In genomic region chr22:37626144-37626543, GRCh38 we compare ENCODE assay signal across 8 cellular contexts. TPM values are rescaled to one million over a fixed set of nuclear protein-coding genes. Genes with fewer than 3 reads are reported as not detected.
DNase-seq lines count a peak whose midpoint lies in the region; ATAC-seq, FAIRE-seq and TF ChIP-seq lines count a peak whose summit lies in the region.
"Had no signal": no experiment of that assay in that cellular context is flagged by ENCODE, and none has a peak within 500 bp of the region (broad histone marks: within the 10 kb centered on the region; RNA-seq: fewer than 3 reads in every experiment).

No MANE protein-coding gene starts in this region.

- TF ChIP-seq CTCF in fibroblast of mammary gland (conservative IDR thresholded peaks at IDR 0.05; ENCODE audit: control insufficient read depth, insufficient read depth, low read depth, low read length) (no peak), sigmoid colon (IDR thresholded peaks at IDR 0.05) (no peak), D721Med (IDR thresholded peaks at IDR 0.05; ENCODE audit: insufficient read depth, missing control alignments) (no peak)

- peak overlapping the region; percentile 21 for H3K9ac ChIP-seq in NT2/D1 (ENCODE audit: insufficient read length, low read depth)

- H3K4me3 ChIP-seq in NT2/D1 (ENCODE audit: insufficient read length, low read depth) (no peak overlapping the region), fibroblast of mammary gland (ENCODE audit: control insufficient read depth, low read depth, low read length) (no peak overlapping the region), sigmoid colon (no peak overlapping the region)

- H3K27me3 ChIP-seq in NT2/D1 (ENCODE audit: insufficient read depth, insufficient read length) (no peaks in the 10 kb centered on the region), sigmoid colon (no peaks in the 10 kb centered on the region)

- peaks cover 61% of the 10 kb centered on the region for H3K36me3 ChIP-seq in NT2/D1 (ENCODE audit: insufficient read depth, insufficient read length, low read length)
- peaks cover 5 to 51% (median 14%) of the 10 kb centered on the region in 4 donors for H3K36me3 ChIP-seq in sigmoid colon

- no peak for TF ChIP-seq EP300 in sigmoid colon (IDR thresholded peaks at IDR 0.05)

- DNase-seq in NT2/D1 (ENCODE audit: low read depth, low spot score) = no peak
- DNase-seq in fibroblast of mammary gland (ENCODE audit: low read depth) = peak; percentile 51
- DNase-seq in sigmoid colon = peak; percentile 98
- no peak for DNase-seq in D721Med (ENCODE audit: insufficient read length, low spot score)
- DNase-seq: retina had no signal

- FAIRE-seq in D721Med (lab: Jason Lieb, UNC) = no peak

- H3K27ac ChIP-seq in sigmoid colon = peak overlapping the region; percentile 66 to 92 (median 86)

- H3K4me1 ChIP-seq in NT2/D1 (ENCODE audit: insufficient read depth, insufficient read length) (peaks cover 11% of the 10 kb centered on the region), sigmoid colon (peaks cover 0 to 50% (median 38%) of the 10 kb centered on the region in 4 donors)

- 71 to 83% methylated on average over 11 of the region's 11 CpGs for WGBS in sigmoid colon, 2 donors

- ATAC-seq in GM18519 (IDR thresholded peaks at IDR 0.05; ENCODE audit: low FRiP score, unreplicated experiment) = no peak
- no peak for ATAC-seq in GM18861 (IDR thresholded peaks at IDR 0.05; ENCODE audit: unreplicated experiment)

- no peaks in the 10 kb centered on the region for H3K9me3 ChIP-seq in NT2/D1 (ENCODE audit: insufficient read depth, low read length)
- H3K9me3 ChIP-seq in sigmoid colon = no peaks in the 10 kb centered on the region

- no peak for TF ChIP-seq POLR2A in sigmoid colon (IDR thresholded peaks at IDR 0.05)

- intact Hi-C loops in sigmoid colon (cut with DNase I) = loop anchor here (5.0 to 10.0 kb wide), 2 partner anchors 166 to 329 kb away; partner anchors contain the start of genes C22orf23 and POLR2F

RNA-seq across cellular contexts. Expression of gene SH3BP1, which starts 13.3 kb away (rescaled TPM):
- 1 to 10 TPM; 1.4 to 6.9 (median 4.7) TPM for total RNA-seq in sigmoid colon
- 10 to 100 TPM; 35.4 to 71.2 (median 58.5) TPM for polyA plus RNA-seq in sigmoid colon

RNA-seq across cellular contexts. Expression of gene GGA1, which starts 17.5 kb away (rescaled TPM):
- total RNA-seq in sigmoid colon = 10 to 100 TPM; 26.4 to 59.8 (median 42.3) TPM
- 10 to 100 TPM; 25.2 to 77.4 (median 34.4) TPM for polyA plus RNA-seq in sigmoid colon

RNA-seq across cellular contexts. Expression of gene PDXP, which starts 32.4 kb away (rescaled TPM):
- total RNA-seq in sigmoid colon = 10 to 100 TPM in 2 of 4 donors, 1 to 10 TPM in 2; 7.5 to 12.8 (median 9.6) TPM
- polyA plus RNA-seq in sigmoid colon = 10 to 100 TPM; 30.2 to 51.1 (median 48.6) TPM

RNA-seq across cellular contexts. Expression of gene LGALS2, which starts 46.3 kb away (rescaled TPM):
- total RNA-seq in sigmoid colon = not detected
- polyA plus RNA-seq in sigmoid colon = 100 to 1,000 TPM in 2 of 3 donors, 10 to 100 TPM in 1; 61.9 to 155 (median 147) TPM
- total RNA-seq: cerebellum had no signal

RNA-seq across cellular contexts. Expression of gene LGALS1, which starts 49.3 kb away (rescaled TPM):
- total RNA-seq in sigmoid colon = 1,000 to 10,000 TPM in 3 of 4 donors, 100 to 1,000 TPM in 1; 911 to 2,925 (median 2,030) TPM
- polyA plus RNA-seq in sigmoid colon = 100 to 1,000 TPM; 373 to 487 (median 439) TPM

Comparison
In these comparisons a context has a peak if more than half of its experiments do, and no peak if none do; other contexts are left out.
1. DNase-seq: peak in fibroblast of mammary gland (single experiment) and sigmoid colon (single experiment); none in NT2/D1 (single experiment) and D721Med (single experiment).